In the genomic region with DNA sequence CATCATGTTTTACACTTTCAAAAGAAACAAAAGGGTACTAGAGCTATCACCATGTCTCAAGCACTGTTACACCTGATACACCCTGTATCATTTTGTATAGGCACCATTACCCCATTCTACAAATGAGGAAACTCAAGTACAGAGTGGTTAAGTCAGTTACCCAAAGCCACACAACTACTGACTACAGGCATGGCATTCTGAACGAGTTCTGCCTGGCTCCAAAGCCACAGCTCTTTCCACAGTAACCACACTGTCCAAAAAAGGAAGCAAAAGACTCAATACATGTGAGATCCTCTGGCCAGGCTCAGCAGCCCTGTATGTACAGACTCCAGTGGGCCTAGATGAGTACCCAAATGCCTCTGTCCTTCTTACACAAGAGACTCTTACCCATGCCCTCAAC, we compare ENCODE assay signal across 11 cellular contexts. TPM values are rescaled to one million over a fixed set of nuclear protein-coding genes. Genes with fewer than 3 reads are reported as not detected.
A peak's percentile ranks its signal among the peaks of the same experiment; 100 is the strongest.
DNase-seq lines count a peak whose midpoint lies in the region; ATAC-seq lines count a peak whose summit lies in the region.
"Had no signal": no experiment of that assay in that cellular context is flagged by ENCODE, and none has a peak within 500 bp of the region (broad histone marks: within the 10 kb centered on the region; RNA-seq: fewer than 3 reads in every experiment).

No MANE protein-coding gene starts in this region.

- WGBS in mesenchymal stem cell: 71% methylated on average over 1 of the region's 1 CpG

- DNase-seq in EH (ENCODE audit: low read depth) (peak; percentile 64), T-helper 17 cell (no peak), mesenchymal stem cell (peak; percentile 23), mesenteric fat pad (ENCODE audit: low spot score) (no peak), NCI-H82 (lab: John Stamatoyannopoulos, UW) (no peak), ecto neural progenitor cell (ENCODE audit: low spot score) (no peak)
- no peak for DNase-seq in effector CD4-positive, alpha-beta T cell
- DNase-seq: activated effector memory CD4-positive, alpha-beta T cell treated with Interleukin-2 at 50 U/mL for 16 hours had no signal

- no peaks in the 10 kb centered on the region for H3K27me3 Mint-ChIP-seq in T-helper 17 cell

- H3K27ac Mint-ChIP-seq in T-helper 17 cell: peak overlapping the region; percentile 6

- peaks cover 34% of the 10 kb centered on the region for H3K4me1 Mint-ChIP-seq in T-helper 17 cell

- H3K27me3 ChIP-seq in mesenchymal stem cell (ENCODE audit: control insufficient read depth in 1 of 2, insufficient read depth in 1 of 2, low read length in 2 of 2): no peaks in the 10 kb centered on the region
- H3K27me3 ChIP-seq: SJSA1 had no signal

- no peak overlapping the region for H3K4me3 ChIP-seq in mesenchymal stem cell (ENCODE audit: insufficient read depth in 1 of 2, low read depth in 1 of 2, low read length in 2 of 2)
- H3K4me3 ChIP-seq: SJSA1 had no signal

- H3K79me1 ChIP-seq in mesenchymal stem cell (replicated peaks; ENCODE audit: low read length, poor library complexity, severe bottlenecking): peaks cover 3% of the 10 kb centered on the region

- no peak overlapping the region for H3K18ac ChIP-seq in mesenchymal stem cell (ENCODE audit: low read depth in 1 of 2, low read length in 2 of 2)

- no peak overlapping the region for H3K27ac ChIP-seq in mesenchymal stem cell (ENCODE audit: low read length, poor library complexity, severe bottlenecking)
- H3K27ac ChIP-seq: SJSA1 had no signal

- peaks cover 9% of the 10 kb centered on the region for H3K4me1 ChIP-seq in mesenchymal stem cell (ENCODE audit: control insufficient read depth, insufficient read depth, low read depth, low read length)

- ATAC-seq in HG02870 (IDR thresholded peaks at IDR 0.05; ENCODE audit: unreplicated experiment) (peak; percentile 56), T-helper 17 cell (no peak)

- no peak overlapping the region for H3K14ac ChIP-seq in mesenchymal stem cell (ENCODE audit: low read length in 2 of 2)

- peaks cover 4% of the 10 kb centered on the region for H3K36me3 Mint-ChIP-seq in T-helper 17 cell (ENCODE audit: low read depth)

- H4K91ac ChIP-seq in mesenchymal stem cell (ENCODE audit: low read length): no peak overlapping the region

- no peak overlapping the region for H3K23ac ChIP-seq in mesenchymal stem cell (ENCODE audit: low read length in 2 of 2)

- peak overlapping the region; percentile 14 for H3K9ac ChIP-seq in mesenchymal stem cell (ENCODE audit: low read length)

- no peak overlapping the region for H2BK12ac ChIP-seq in mesenchymal stem cell (ENCODE audit: low read length in 2 of 2)

- no peak overlapping the region for H2BK5ac ChIP-seq in mesenchymal stem cell (ENCODE audit: low read depth, low read length, poor library complexity, severe bottlenecking)

- H3K4me2 ChIP-seq in mesenchymal stem cell (ENCODE audit: low read length, poor library complexity, severe bottlenecking): no peak overlapping the region

- no peak overlapping the region for H4K8ac ChIP-seq in mesenchymal stem cell (ENCODE audit: low read length)

- no peaks in the 10 kb centered on the region for H3K9me3 ChIP-seq in T-helper 17 cell (ENCODE audit: control insufficient read depth, low read length, poor library complexity, severe bottlenecking)
- H3K9me3 ChIP-seq in mesenchymal stem cell (ENCODE audit: control insufficient read depth, low read length): no peaks in the 10 kb centered on the region

- no peak overlapping the region for H3K4ac ChIP-seq in mesenchymal stem cell (ENCODE audit: low read depth in 1 of 2, low read length in 2 of 2)

- peaks cover 47 to 77% of the 10 kb centered on the region in 2 experiments for H3K36me3 ChIP-seq in mesenchymal stem cell (ENCODE audit: control insufficient read depth in 1 of 2, insufficient read depth in 2 of 2, low read depth in 1 of 2, low read length in 2 of 2)

- no peak overlapping the region for H2AFZ ChIP-seq in mesenchymal stem cell (ENCODE audit: low read depth, low read length)

- H2BK120ac ChIP-seq in mesenchymal stem cell (ENCODE audit: low read depth, low read length): no peak overlapping the region

- no peak overlapping the region for H2BK15ac ChIP-seq in mesenchymal stem cell (ENCODE audit: low read depth, poor library complexity, severe bottlenecking)

- no peak overlapping the region for H2AK5ac ChIP-seq in mesenchymal stem cell (ENCODE audit: low read length, severe bottlenecking)

- no peak overlapping the region for H3K4me3 Mint-ChIP-seq in T-helper 17 cell

RNA-seq across cellular contexts. Expression of gene DYNC1LI2, which starts 4.7 kb away (rescaled TPM):
- total RNA-seq in T-helper 17 cell (10 to 100 TPM; 77.5 to 97.1 TPM), mesenteric fat pad (162 TPM)
- 230 TPM for polyA plus RNA-seq in mesenchymal stem cell (2013, experiment 1 of 2)
- polyA plus RNA-seq in mesenchymal stem cell (2013, experiment 2 of 2): 233 TPM

RNA-seq across cellular contexts. Expression of gene CMTM4, which starts 50.1 kb away (rescaled TPM):
- total RNA-seq in T-helper 17 cell: 1 to 10 TPM; 1.1 to 1.5 TPM
- polyA plus RNA-seq in mesenchymal stem cell (2013, experiment 1 of 2): 9.1 TPM
- 8.8 TPM for polyA plus RNA-seq in mesenchymal stem cell (2013, experiment 2 of 2)
- 17.9 TPM for total RNA-seq in mesenteric fat pad

RNA-seq across cellular contexts. Expression of gene TERB1, which starts 54.7 kb away (rescaled TPM):
- under 1 TPM in 1 of 2 donors, not detected in 1; 0.40 TPM for total RNA-seq in T-helper 17 cell
- not detected for polyA plus RNA-seq in mesenchymal stem cell (2013, experiment 1 of 2)
- not detected for polyA plus RNA-seq in mesenchymal stem cell (2013, experiment 2 of 2)
- total RNA-seq in mesenteric fat pad: not detected
- polyA plus RNA-seq: esophagus had no signal

Comparison
In these comparisons a context has a peak if more than half of its experiments do, and no peak if none do; other contexts are left out.
1. DNase-seq: peak in EH (single experiment) and mesenchymal stem cell (single experiment); none in T-helper 17 cell (0 of 3), effector CD4-positive, alpha-beta T cell (single experiment), mesenteric fat pad (single experiment), NCI-H82 (single experiment) and ecto neural progenitor cell (single experiment).